9 cellular contexts compared by ENCODE assay signal in genomic region chr10:100912013-100912608, GRCh38. TPM values are rescaled to one million over a fixed set of nuclear protein-coding genes. Genes with fewer than 3 reads are reported as not detected.
DNase-seq lines count a peak whose midpoint lies in the region; ATAC-seq, FAIRE-seq and TF ChIP-seq lines count a peak whose summit lies in the region.
"Had no signal": no experiment of that assay in that cellular context is flagged by ENCODE, and none has a peak within 500 bp of the region (broad histone marks: within the 10 kb centered on the region; RNA-seq: fewer than 3 reads in every experiment).

No MANE protein-coding gene starts in this region.

- intact Hi-C loops in pancreas (cut with DNase I): no loop called here

- H3K36me3 ChIP-seq in Peyer's patch: peaks cover 0 to 9% (median 0%) of the 10 kb centered on the region in 3 donors
- peaks cover 0 to 14% (median 5%) of the 10 kb centered on the region in 3 donors for H3K36me3 ChIP-seq in pancreas

- peak; percentile 33 for DNase-seq in NCI-H1694 (lab: John Stamatoyannopoulos, UW)
- no peak for DNase-seq in NCI-H1694 treated with DMSO at 0.1 percent for 48 hours (lab: John Stamatoyannopoulos, UW)
- no peak for DNase-seq in Peyer's patch
- no peak for DNase-seq in epithelial cell of esophagus (ENCODE audit: low read depth)
- DNase-seq in pancreas: peak in 1 of 6 donors; percentile 19
- DNase-seq in globus pallidus (ENCODE audit: low spot score): no peak
- no peak for DNase-seq in amniotic stem cell (lab: John Stamatoyannopoulos, UW)

- H3K4me3 ChIP-seq in Peyer's patch: peak overlapping the region; percentile 75 to 99 (median 92)
- peak overlapping the region; percentile 98 for H3K4me3 ChIP-seq in epithelial cell of esophagus (ENCODE audit: low read length)
- peak overlapping the region; percentile 86 to 100 (median 96) for H3K4me3 ChIP-seq in pancreas

- WGBS in pancreas, 2 donors: 4 to 5% methylated on average over 12 of the region's 12 CpGs

- peak; percentile 61 for FAIRE-seq in pancreas (lab: Jason Lieb, UNC)
- FAIRE-seq: colon had no signal

- TF ChIP-seq CTCF in Peyer's patch (IDR thresholded peaks at IDR 0.05) (no peak), epithelial cell of esophagus (IDR thresholded peaks at IDR 0.05; ENCODE audit: insufficient read depth, low read depth, low read length, missing control alignments) (no peak), pancreas (IDR thresholded peaks at IDR 0.05) (no peak)

- H3K27me3 ChIP-seq in Peyer's patch (no peaks in the 10 kb centered on the region), pancreas (no peaks in the 10 kb centered on the region)

- H3K9me3 ChIP-seq in Peyer's patch (no peaks in the 10 kb centered on the region), pancreas (no peaks in the 10 kb centered on the region)

- peak overlapping the region; percentile 85 to 98 (median 92) for H3K27ac ChIP-seq in Peyer's patch
- peak overlapping the region; percentile 79 to 95 (median 86) for H3K27ac ChIP-seq in pancreas

- ATAC-seq in pancreas (no peak), GM19463 (IDR thresholded peaks at IDR 0.05; ENCODE audit: unreplicated experiment) (no peak)

- peaks cover 0 to 18% (median 9%) of the 10 kb centered on the region in 4 donors for H3K4me1 ChIP-seq in Peyer's patch
- H3K4me1 ChIP-seq in pancreas: peaks cover 4 to 26% (median 17%) of the 10 kb centered on the region in 3 donors

- no peak for TF ChIP-seq POLR2A in Peyer's patch (IDR thresholded peaks at IDR 0.05)

RNA-seq across cellular contexts. Expression of gene SLF2, which starts 0.7 kb away (rescaled TPM):
- total RNA-seq in Peyer's patch (10 to 100 TPM; 11.0 to 37.2 (median 32.0) TPM), pancreas (10 to 100 TPM in 5 of 6 donors, 1 to 10 TPM in 1; 9.5 to 16.8 (median 11.1) TPM)
- 10 to 100 TPM; 12.8 to 16.5 TPM for polyA plus RNA-seq in pancreas

RNA-seq across cellular contexts. Expression of gene SEMA4G, which starts 57.2 kb away (rescaled TPM):
- 100 to 1,000 TPM in 3 of 4 donors, 10 to 100 TPM in 1; 16.5 to 233 (median 185) TPM for total RNA-seq in Peyer's patch
- 10 to 100 TPM in 3 of 6 donors, 1 to 10 TPM in 3; 8.7 to 17.2 (median 12.5) TPM for total RNA-seq in pancreas
- polyA plus RNA-seq in pancreas: 10 to 100 TPM; 33.8 to 36.4 TPM
